29 cellular contexts compared by ENCODE assay signal in the genomic region with DNA sequence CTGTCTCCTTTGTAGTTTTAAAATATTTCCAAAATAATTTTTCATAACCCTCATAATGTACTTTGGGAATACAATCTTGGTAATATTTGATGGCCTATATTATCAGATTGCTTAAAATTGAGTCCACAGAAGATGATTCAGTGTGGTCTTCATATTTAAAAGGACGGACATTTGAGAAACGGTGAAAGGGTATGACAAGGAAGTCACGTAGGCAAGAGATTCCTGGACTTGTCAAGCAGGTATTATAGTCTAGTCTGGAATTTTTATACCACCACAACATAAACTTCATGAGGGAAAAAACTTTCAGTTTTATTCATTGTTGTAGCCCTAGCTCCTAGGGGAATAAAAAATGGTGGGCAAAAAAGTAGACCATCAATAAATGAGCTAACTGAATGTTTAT.
DNase-seq lines count a peak whose midpoint lies in the region; ATAC-seq and TF ChIP-seq lines count a peak whose summit lies in the region.
"Had no signal": no experiment of that assay in that cellular context is flagged by ENCODE, and none has a peak within 500 bp of the region (broad histone marks: within the 10 kb centered on the region; RNA-seq: fewer than 3 reads in every experiment).

No MANE protein-coding gene starts in this region.

- no peak overlapping the region for H3K4me3 ChIP-seq in RWPE2 (ENCODE audit: severe bottlenecking)
- H3K4me3 ChIP-seq in smooth muscle cell: no peak overlapping the region
- H3K4me3 ChIP-seq in upper lobe of right lung: no peak overlapping the region
- H3K4me3 ChIP-seq: BLaER1, sigmoid colon, SJCRH30 had no signal

- H3K27me3 ChIP-seq in RWPE2 (ENCODE audit: insufficient read depth, poor library complexity, severe bottlenecking) (no peaks in the 10 kb centered on the region), smooth muscle cell (ENCODE audit: low read depth) (no peaks in the 10 kb centered on the region), upper lobe of right lung (no peaks in the 10 kb centered on the region)
- H3K27me3 ChIP-seq: BLaER1, sigmoid colon, SJCRH30 had no signal

- H3K27ac Mint-ChIP-seq in activated naive CD4-positive, alpha-beta T cell treated with anti-CD3 and anti-CD28 coated beads, Interleukin-2, amount 50 U/mL, for 24 hours: peak overlapping the region; percentile 35
- H3K27ac Mint-ChIP-seq in immature natural killer cell: peak overlapping the region in 4 of 6 donors; percentile 29 to 67 (median 54)

- H3K9me3 ChIP-seq in RWPE2 (ENCODE audit: severe bottlenecking) (no peaks in the 10 kb centered on the region), smooth muscle cell (replicated peaks; ENCODE audit: low read depth) (no peaks in the 10 kb centered on the region), upper lobe of right lung (no peaks in the 10 kb centered on the region)
- H3K9me3 ChIP-seq: BLaER1, sigmoid colon, SJCRH30 had no signal

- H3K27me3 Mint-ChIP-seq in activated naive CD4-positive, alpha-beta T cell treated with anti-CD3 and anti-CD28 coated beads, Interleukin-2, amount 50 U/mL, for 24 hours: no peaks in the 10 kb centered on the region
- peaks cover 2 to 6% (median 4%) of the 10 kb centered on the region in 3 donors for H3K27me3 Mint-ChIP-seq in immature natural killer cell (ENCODE audit: low read depth in 3 of 3)

- ATAC-seq in RWPE2 (ENCODE audit: low read depth) (no peak), GM18511 (IDR thresholded peaks at IDR 0.05; ENCODE audit: unreplicated experiment) (no peak), upper lobe of right lung (no peak)
- ATAC-seq: activated CD4-positive, CD25-positive, alpha-beta regulatory T cell treated with anti-CD3 and anti-CD28 coated beads, Interleukin-2, amount 50 U/mL, for 24 hours had no signal

- no peak for TF ChIP-seq CTCF in RWPE2 (IDR thresholded peaks at IDR 0.05; ENCODE audit: poor library complexity, severe bottlenecking)
- TF ChIP-seq CTCF in smooth muscle cell (IDR thresholded peaks at IDR 0.05; ENCODE audit: borderline replicate concordance, insufficient read depth, poor library complexity, severe bottlenecking): no peak
- no peak for TF ChIP-seq CTCF in upper lobe of right lung (IDR thresholded peaks at IDR 0.05)

- H2AFZ ChIP-seq in smooth muscle cell (ENCODE audit: low read depth): no peak overlapping the region

- peaks cover 12% of the 10 kb centered on the region for H3K36me3 Mint-ChIP-seq in activated naive CD4-positive, alpha-beta T cell treated with anti-CD3 and anti-CD28 coated beads, Interleukin-2, amount 50 U/mL, for 24 hours
- H3K36me3 Mint-ChIP-seq in immature natural killer cell: peaks cover 0 to 9% (median 8%) of the 10 kb centered on the region in 3 donors

- no peak overlapping the region for H3K4me2 ChIP-seq in smooth muscle cell
- H3K4me2 ChIP-seq: BLaER1 had no signal

- POLR2A ChIA-PET in HEK293T (lab: Yijun Ruan, JAX): no interaction called here

- H3K4me1 Mint-ChIP-seq in activated naive CD4-positive, alpha-beta T cell treated with anti-CD3 and anti-CD28 coated beads, Interleukin-2, amount 50 U/mL, for 24 hours: peaks cover 33% of the 10 kb centered on the region
- peaks cover 3 to 60% of the 10 kb centered on the region in 2 donors for H3K4me1 Mint-ChIP-seq in immature natural killer cell
- H3K4me1 Mint-ChIP-seq: H9 had no signal

- H3K36me3 ChIP-seq in RWPE2 (ENCODE audit: low read depth): peaks cover 78% of the 10 kb centered on the region
- H3K36me3 ChIP-seq in smooth muscle cell (ENCODE audit: low read depth): peaks cover 11% of the 10 kb centered on the region
- H3K36me3 ChIP-seq in upper lobe of right lung: peaks cover 86% of the 10 kb centered on the region

- H3K27ac ChIP-seq in RWPE2 (ENCODE audit: poor library complexity, severe bottlenecking): peak overlapping the region; percentile 62
- H3K27ac ChIP-seq in smooth muscle cell (ENCODE audit: low read depth): peak overlapping the region; percentile 76
- no peak overlapping the region for H3K27ac ChIP-seq in upper lobe of right lung
- H3K27ac ChIP-seq: BLaER1, sigmoid colon, SJCRH30 had no signal

- H3K4me1 ChIP-seq in RWPE2 (ENCODE audit: insufficient read depth, poor library complexity, severe bottlenecking) (peaks cover 29% of the 10 kb centered on the region), smooth muscle cell (ENCODE audit: low read depth) (peaks cover 6% of the 10 kb centered on the region), upper lobe of right lung (no peaks in the 10 kb centered on the region)
- H3K4me1 ChIP-seq: BLaER1 had no signal

- no peak for DNase-seq in activated naive CD4-positive, alpha-beta T cell treated with anti-CD3 and anti-CD28 coated beads, Interleukin-2, amount 50 U/mL, for 16 hours
- DNase-seq in RWPE2 (ENCODE audit: low spot score): no peak
- DNase-seq in immature natural killer cell: no peak
- no peak for DNase-seq in smooth muscle cell (lab: John Stamatoyannopoulos, UW; ENCODE audit: unreplicated experiment)
- DNase-seq in upper lobe of right lung: no peak
- no peak for DNase-seq in HEK293T (ENCODE audit: extremely low spot score)
- DNase-seq: activated CD4-positive, alpha-beta T cell treated with anti-CD3 and anti-CD28 coated beads, Interleukin-2, amount 50 U/mL, for 48 hours; activated gamma-delta T cell treated with Interleukin-2 at 50 U/mL for 16 hours; amygdala; COR-L47; effector CD4-positive, alpha-beta T cell; H9; head of caudate nucleus; kidney glomerular epithelial cell; mammary epithelial cell; NCI-H1105 treated with DMSO at 0.1 percent for 48 hours; NCI-H2029 treated with DMSO at 0.1 percent for 48 hours; NCI-H2227 treated with DMSO at 0.1 percent for 48 hours; NCI-H69; posterior cingulate gyrus; sigmoid colon; SJCRH30; stimulated activated CD4-positive, alpha-beta T cell treated with anti-CD3 and anti-CD28 coated beads, Interleukin-15, amount 100 ng/mL, for 24 hours; stimulated activated naive CD8-positive, alpha-beta T cell treated with anti-CD3 and anti-CD28 coated beads, Interleukin-15, Interleukin-2, amounts not matched to agents 100 U/mL and 50 U/mL, for 24 hours; T-helper 1 cell had no signal

- WGBS in smooth muscle cell (ENCODE audit: low lambda C conversion rate): 80% methylated on average over 3 of the region's 3 CpGs

- no peak overlapping the region for H3K4me3 Mint-ChIP-seq in activated naive CD4-positive, alpha-beta T cell treated with anti-CD3 and anti-CD28 coated beads, Interleukin-2, amount 50 U/mL, for 24 hours
- no peak overlapping the region for H3K4me3 Mint-ChIP-seq in immature natural killer cell
- H3K4me3 Mint-ChIP-seq: H9 had no signal

- peaks cover 24% of the 10 kb centered on the region for H3K79me2 ChIP-seq in smooth muscle cell (ENCODE audit: low read depth)

- H3K9me3 Mint-ChIP-seq in activated naive CD4-positive, alpha-beta T cell treated with anti-CD3 and anti-CD28 coated beads, Interleukin-2, amount 50 U/mL, for 24 hours: no peaks in the 10 kb centered on the region
- no peaks in the 10 kb centered on the region for H3K9me3 Mint-ChIP-seq in immature natural killer cell
- H3K9me3 Mint-ChIP-seq: H9 had no signal

- intact Hi-C loops in upper lobe of right lung (cut with DNase I): no loop called here

- CTCF ChIA-PET in HEK293T (lab: Yijun Ruan, JAX): no interaction called here

- H3K9ac ChIP-seq in smooth muscle cell (ENCODE audit: low read depth): no peak overlapping the region
- H3K9ac ChIP-seq: BLaER1 had no signal

- H4K20me1 ChIP-seq in smooth muscle cell (ENCODE audit: low read depth): peaks cover 74% of the 10 kb centered on the region

- peaks cover 31% of the 10 kb centered on the region for H3F3A ChIP-seq in smooth muscle cell (ENCODE audit: low read depth)

TF ChIP-seq in HEK293T, 16 proteins besides CTCF, POLR2A, EP300 and RAD21:
- TF ChIP-seq SUZ12 (IDR thresholded peaks at IDR 0.05): no peak
- no peak for TF ChIP-seq FOXK2 (IDR thresholded peaks at IDR 0.05)
- TF ChIP-seq FOXM1 (IDR thresholded peaks at IDR 0.05; ENCODE audit: borderline replicate concordance): no peak
- TF ChIP-seq LEF1 (IDR thresholded peaks at IDR 0.05; ENCODE audit: borderline replicate concordance): no peak
- TF ChIP-seq, protein P1, sequence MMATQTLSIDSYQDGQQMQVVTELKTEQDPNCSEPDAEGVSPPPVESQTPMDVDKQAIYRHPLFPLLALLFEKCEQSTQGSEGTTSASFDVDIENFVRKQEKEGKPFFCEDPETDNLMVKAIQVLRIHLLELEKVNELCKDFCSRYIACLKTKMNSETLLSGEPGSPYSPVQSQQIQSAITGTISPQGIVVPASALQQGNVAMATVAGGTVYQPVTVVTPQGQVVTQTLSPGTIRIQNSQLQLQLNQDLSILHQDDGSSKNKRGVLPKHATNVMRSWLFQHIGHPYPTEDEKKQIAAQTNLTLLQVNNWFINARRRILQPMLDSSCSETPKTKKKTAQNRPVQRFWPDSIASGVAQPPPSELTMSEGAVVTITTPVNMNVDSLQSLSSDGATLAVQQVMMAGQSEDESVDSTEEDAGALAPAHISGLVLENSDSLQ (IDR thresholded peaks at IDR 0.05): no peak
- no peak for TF ChIP-seq CTBP1 (IDR thresholded peaks at IDR 0.05; ENCODE audit: borderline replicate concordance)
- no peak for TF ChIP-seq HDGF (IDR thresholded peaks at IDR 0.05; ENCODE audit: borderline replicate concordance)
- TF ChIP-seq ZNF384 (IDR thresholded peaks at IDR 0.05): no peak
- TF ChIP-seq TARDBP (IDR thresholded peaks at IDR 0.05): no peak
- TF ChIP-seq NFRKB (IDR thresholded peaks at IDR 0.05): no peak
